In the genomic region with DNA sequence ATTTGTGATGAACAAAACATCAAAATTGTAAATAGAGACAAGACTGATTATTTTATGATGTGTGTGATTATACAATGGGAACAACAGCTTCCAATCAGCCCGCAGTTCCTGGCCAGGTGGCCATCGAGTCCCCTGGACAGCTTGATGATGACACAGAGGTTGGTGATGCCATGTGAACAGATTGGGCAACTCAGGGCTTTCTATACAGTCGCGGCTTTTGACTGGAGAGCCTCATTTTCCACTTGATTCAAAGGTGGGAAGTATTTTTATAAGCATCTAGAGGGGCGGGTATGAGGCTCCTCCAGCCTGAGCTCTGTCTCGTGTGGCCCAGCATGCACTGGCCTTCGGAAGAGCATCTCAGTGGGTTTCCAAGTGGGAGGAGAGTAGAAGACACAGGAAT, we compare ENCODE assay signal across 20 cellular contexts.
"Had no signal": no experiment of that assay in that cellular context is flagged by ENCODE, and none has a peak within 500 bp of the region (broad histone marks: within the 10 kb centered on the region; RNA-seq: fewer than 3 reads in every experiment).

No MANE protein-coding gene starts in this region.

- H3K9me3 ChIP-seq: heart right ventricle, lower lobe of right lung, transverse colon, uterus had no signal

- DNase-seq: activated CD4-positive, alpha-beta T cell treated with anti-CD3 and anti-CD28 coated beads for 4 hours; activated CD4-positive, alpha-beta T cell treated with anti-CD3 and anti-CD28 coated beads, Interleukin-2, amount 50 U/mL, for 48 hours; activated CD4-positive, CD25-positive, alpha-beta regulatory T cell; activated naive CD4-positive, alpha-beta T cell treated with anti-CD3 and anti-CD28 coated beads, Interleukin-2, amount 10 ng/mL, durations not matched to agents 7 days and 5 days; activated naive CD8-positive, alpha-beta T cell treated with anti-CD3 and anti-CD28 coated beads, Interleukin-2, amount 50 U/mL, for 24 hours; activated T-cell treated with anti-CD3 and anti-CD28 coated beads, Interleukin-2, amount 50 U/mL, for 48 hours; foreskin fibroblast; heart right ventricle; left colon; lower lobe of right lung; retina; stimulated activated CD4-positive, alpha-beta T cell treated with anti-CD3 and anti-CD28 coated beads, Interleukin-2, amount 100 ng/mL, for 48 hours; stimulated activated CD8-positive, alpha-beta memory T cell treated with anti-CD3 and anti-CD28 coated beads, Interleukin-4, amount 100 ng/mL, for 48 hours; stimulated activated naive B cell treated with anti-CD40 and anti-IgM and Interleukin-4, amounts not matched to agents 10 μg/mL and 1 μg/mL and 100 μg/mL, for 72 hours; T1000; transverse colon; uterus had no signal

- ATAC-seq: activated naive CD8-positive, alpha-beta T cell treated with anti-CD3 and anti-CD28 coated beads, Interleukin-2, amount 50 U/mL, for 24 hours; heart right ventricle; left colon; lower lobe of right lung; naive thymus-derived CD8-positive, alpha-beta T cell; stimulated activated naive B cell treated with anti-CD40 and anti-IgM and Interleukin-4, amounts not matched to agents 10 μg/mL and 1 μg/mL and 100 μg/mL, for 72 hours had no signal

- H2AFZ ChIP-seq: neural progenitor cell had no signal

- H3K27ac ChIP-seq: cardiac muscle cell, heart right ventricle, lower lobe of right lung, neural progenitor cell, transverse colon, uterus had no signal

- H3K9ac ChIP-seq: neural progenitor cell had no signal

- H3K4me2 ChIP-seq: neural progenitor cell had no signal

- H3K27me3 ChIP-seq: cardiac muscle cell, heart right ventricle, neural progenitor cell, transverse colon, uterus had no signal

- H3K36me3 ChIP-seq: cardiac muscle cell, heart right ventricle, lower lobe of right lung, neural progenitor cell, transverse colon, uterus had no signal

- H3K4me3 ChIP-seq: cardiac muscle cell, heart right ventricle, lower lobe of right lung, neural progenitor cell, transverse colon, uterus had no signal
